Comparison of ENCODE assay signal across 2 cellular contexts in genomic region chr9:107685399-107685798, GRCh38.
TF ChIP-seq lines count a peak whose summit lies in the region.

No MANE protein-coding gene starts in this region.

TF ChIP-seq in A549, 52 proteins besides CTCF, POLR2A, EP300 and RAD21 (continued from another document):
- no peak for TF ChIP-seq NPAS2 (CRISPR knock-in tag; IDR thresholded peaks at IDR 0.05; ENCODE audit: borderline replicate concordance)

TF ChIP-seq in GM23338, 12 proteins besides CTCF, POLR2A, EP300 and RAD21 (continued from another document):
- TF ChIP-seq STAT1 (IDR thresholded peaks at IDR 0.05; ENCODE audit: unreplicated experiment) = no peak
- no peak for TF ChIP-seq ZNF462 (CRISPR knock-in tag; IDR thresholded peaks at IDR 0.05)
- TF ChIP-seq POLR2AphosphoS5 (IDR thresholded peaks at IDR 0.05; ENCODE audit: low read depth) = no peak
